ENCODE assay signal across 8 cellular contexts in the genomic region with DNA sequence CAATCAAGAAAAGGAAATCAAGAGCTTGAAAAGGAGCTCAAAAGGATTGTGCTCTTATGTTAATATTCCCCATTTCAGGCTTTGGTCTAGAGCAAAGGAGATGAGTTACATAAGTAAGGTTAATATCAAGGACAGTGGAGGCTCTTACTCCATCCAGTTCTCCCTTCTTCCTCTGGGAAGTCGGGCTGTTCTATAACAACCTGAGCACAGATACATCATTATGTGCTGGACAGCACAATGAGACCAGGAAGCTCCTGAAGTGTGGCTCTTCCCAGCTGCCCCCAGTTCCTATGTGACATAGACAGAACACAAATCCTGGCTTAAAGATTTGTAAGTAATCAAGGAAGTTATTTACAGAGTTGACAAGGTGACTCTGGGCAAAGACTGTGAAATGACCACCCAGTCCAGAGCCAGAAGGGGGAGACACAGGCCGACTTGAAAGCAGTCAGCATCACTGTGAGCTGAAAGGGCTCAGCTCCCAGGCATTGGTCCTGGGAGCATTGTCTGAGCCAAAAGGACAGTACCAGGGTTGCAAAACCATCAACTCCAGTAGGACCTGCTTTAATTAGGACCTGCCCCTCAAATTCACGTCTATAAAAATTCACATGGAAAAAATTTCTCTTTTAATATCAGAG.
A peak's percentile ranks its signal among the peaks of the same experiment; 100 is the strongest.
DNase-seq lines count a peak whose midpoint lies in the region; ATAC-seq and TF ChIP-seq lines count a peak whose summit lies in the region.

No MANE protein-coding gene starts in this region.

- no peaks in the 10 kb centered on the region for H4K20me1 ChIP-seq in osteoblast (ENCODE audit: insufficient read depth, low read length)

- H3K79me2 ChIP-seq in osteoblast (ENCODE audit: insufficient read depth, low read length): no peaks in the 10 kb centered on the region

- H3K36me3 ChIP-seq in osteoblast (ENCODE audit: insufficient read depth, low read length): no peaks in the 10 kb centered on the region

- no peak overlapping the region for H3K27ac ChIP-seq in osteoblast (ENCODE audit: low read depth, low read length)

- no peak overlapping the region for H3K4me2 ChIP-seq in osteoblast (ENCODE audit: insufficient read depth, low read length)

- DNase-seq in AG20443 (ENCODE audit: low spot score): peak; percentile 84
- peak; percentile 83 for DNase-seq in HCEC 1CT
- peak; percentile 28 for DNase-seq in RPMI7951 (ENCODE audit: low read depth)
- DNase-seq in fibroblast of the conjunctiva (ENCODE audit: low read depth): peak; percentile 67
- no peak for DNase-seq in osteoblast (ENCODE audit: insufficient read length, low spot score, missing footprints)

- H2AFZ ChIP-seq in osteoblast (ENCODE audit: low read length): peak overlapping the region; percentile 14

- peak; percentile 84 for TF ChIP-seq CTCF in osteoblast (IDR thresholded peaks at IDR 0.05; ENCODE audit: extremely low read depth, low read depth, low read length)

- H3K4me1 ChIP-seq in osteoblast (ENCODE audit: insufficient read depth, low read length): no peaks in the 10 kb centered on the region

- H3K27me3 ChIP-seq in osteoblast (ENCODE audit: insufficient read depth, low read length): no peaks in the 10 kb centered on the region

- ATAC-seq in GM21529 (IDR thresholded peaks at IDR 0.05; ENCODE audit: unreplicated experiment) (no peak), GM19328 (IDR thresholded peaks at IDR 0.05; ENCODE audit: unreplicated experiment) (no peak), HG03097 (IDR thresholded peaks at IDR 0.05; ENCODE audit: low FRiP score, unreplicated experiment) (no peak)

- H3K4me3 ChIP-seq in osteoblast (ENCODE audit: insufficient read depth, low read length): no peak overlapping the region

- H3K9me3 ChIP-seq in osteoblast (ENCODE audit: low read depth, low read length): no peaks in the 10 kb centered on the region
